In the genomic region with DNA sequence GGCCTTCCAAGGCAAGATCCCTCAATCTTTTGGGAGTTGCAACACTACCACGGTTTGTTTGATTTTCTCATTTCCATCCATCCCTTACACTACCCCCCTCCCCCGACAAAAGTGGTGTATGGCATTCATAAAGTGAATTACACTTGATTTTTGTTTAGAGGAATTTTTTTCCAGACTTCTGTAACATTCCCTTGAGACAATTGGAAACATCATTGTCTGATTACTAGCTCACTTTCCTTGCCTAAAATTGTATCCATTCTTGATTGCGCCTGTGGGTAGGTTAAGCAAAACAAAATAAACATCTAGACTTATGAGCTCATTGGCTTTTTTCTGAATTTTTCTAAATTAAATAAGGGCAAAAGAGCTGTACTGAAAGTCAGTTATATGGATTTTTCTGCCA, we compare ENCODE assay signal across 1 cellular context.
TF ChIP-seq lines count a peak whose summit lies in the region.

No MANE protein-coding gene starts in this region.

TF ChIP-seq in H1, 55 proteins besides CTCF, POLR2A, EP300 and RAD21:
- no peak for TF ChIP-seq NANOG (IDR thresholded peaks at IDR 0.05; ENCODE audit: insufficient read depth, low read depth, low read length, poor library complexity, severe bottlenecking)
- no peak for TF ChIP-seq JUND (IDR thresholded peaks at IDR 0.05; ENCODE audit: low read length)
- TF ChIP-seq MAFK (IDR thresholded peaks at IDR 0.05; ENCODE audit: low read depth, low read length): no peak
- TF ChIP-seq KDM4A (IDR thresholded peaks at IDR 0.05; ENCODE audit: low read depth, low read length, severe bottlenecking): no peak
- TF ChIP-seq, protein P1, sequence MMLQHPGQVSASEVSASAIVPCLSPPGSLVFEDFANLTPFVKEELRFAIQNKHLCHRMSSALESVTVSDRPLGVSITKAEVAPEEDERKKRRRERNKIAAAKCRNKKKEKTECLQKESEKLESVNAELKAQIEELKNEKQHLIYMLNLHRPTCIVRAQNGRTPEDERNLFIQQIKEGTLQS (IDR thresholded peaks at IDR 0.05; ENCODE audit: insufficient read depth, low read depth, low read length): no peak
- TF ChIP-seq TAF1 (IDR thresholded peaks at IDR 0.05; ENCODE audit: low read depth, low read length): no peak
- TF ChIP-seq POU5F1 (IDR thresholded peaks at IDR 0.05; ENCODE audit: low read depth, low read length): no peak
- TF ChIP-seq, protein P2, sequence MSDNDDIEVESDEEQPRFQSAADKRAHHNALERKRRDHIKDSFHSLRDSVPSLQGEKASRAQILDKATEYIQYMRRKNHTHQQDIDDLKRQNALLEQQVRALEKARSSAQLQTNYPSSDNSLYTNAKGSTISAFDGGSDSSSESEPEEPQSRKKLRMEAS (IDR thresholded peaks at IDR 0.05): no peak
